ENCODE assay signal across 28 cellular contexts in genomic region chr5:7445066-7445465, GRCh38. TPM values are rescaled to one million over a fixed set of nuclear protein-coding genes. Genes with fewer than 3 reads are reported as not detected.
"Had no signal": no experiment of that assay in that cellular context is flagged by ENCODE, and none has a peak within 500 bp of the region (broad histone marks: within the 10 kb centered on the region; RNA-seq: fewer than 3 reads in every experiment).

No MANE protein-coding gene starts in this region.

- H3K4me3 Mint-ChIP-seq: natural killer cell; nephron; neural crest cell; stimulated activated effector memory CD8-positive, alpha-beta T cell treated with anti-CD3 and anti-CD28 coated beads, Interleukin-12 subunit alpha, Interleukin-12 subunit beta, amount 100 ng/mL, for 72 hours; stimulated activated naive B cell treated with anti-CD40 and anti-IgM and Interleukin-4, amounts not matched to agents 10 μg/mL and 1 μg/mL and 100 μg/mL, for 72 hours; stimulated activated naive CD8-positive, alpha-beta T cell treated with anti-CD3 and anti-CD28 coated beads, Interleukin-15, Interleukin-2, amounts not matched to agents 100 ng/mL and 50 ng/mL, for 24 hours had no signal

- H3K36me3 ChIP-seq: neutrophil, pancreas, prostate gland, right lobe of liver, sigmoid colon, stomach, thoracic aorta, thyroid gland, tibial nerve, upper lobe of left lung, vagina had no signal

- H3K4me3 ChIP-seq: pancreas, prostate gland, right lobe of liver, sigmoid colon, stomach, thoracic aorta, thyroid gland, tibial nerve, upper lobe of left lung, vagina had no signal

- H3K27me3 ChIP-seq: neutrophil, pancreas, right lobe of liver, sigmoid colon, stomach, thyroid gland, tibial nerve, upper lobe of left lung, vagina had no signal

- H3K27me3 Mint-ChIP-seq: stimulated activated naive B cell treated with anti-CD40 and anti-IgM and Interleukin-4, amounts not matched to agents 10 μg/mL and 1 μg/mL and 100 μg/mL, for 72 hours; stimulated activated naive CD8-positive, alpha-beta T cell treated with anti-CD3 and anti-CD28 coated beads, Interleukin-15, Interleukin-2, amounts not matched to agents 100 ng/mL and 50 ng/mL, for 24 hours had no signal

- DNase-seq: natural killer cell; nucleus accumbens; pancreas; right cardiac atrium; right lobe of liver; sigmoid colon; small intestine; stimulated activated CD4-positive, alpha-beta T cell treated with anti-CD3 and anti-CD28 coated beads, Interleukin-15, amount 100 ng/mL, for 24 hours; stimulated activated CD4-positive, alpha-beta T cell treated with anti-CD3 and anti-CD28 coated beads, Interleukin-2, amount 100 ng/mL, for 24 hours; stimulated activated CD4-positive, alpha-beta T cell treated with anti-CD3 and anti-CD28 coated beads, Interleukin-2, amount 100 ng/mL, for 48 hours; stimulated activated CD4-positive, alpha-beta T cell treated with anti-CD3 and anti-CD28 coated beads, Interleukin-4, amount 100 ng/mL, for 24 hours; stimulated activated naive B cell treated with anti-CD40 and anti-IgM and Interleukin-4, amounts not matched to agents 10 μg/mL and 1 μg/mL and 100 μg/mL, for 72 hours; stimulated activated naive CD4-positive, alpha-beta T cell treated with Interleukin-2 at 50 U/mL for 16 hours; stomach; thyroid gland; trophoblast cell; upper lobe of left lung had no signal

- H3K9me3 Mint-ChIP-seq: nephron had no signal

- H3K4me1 ChIP-seq: pancreas, prostate gland, right lobe of liver, sigmoid colon, stomach, thyroid gland, tibial nerve, upper lobe of left lung, vagina had no signal

- ATAC-seq: natural killer cell; pancreas; right cardiac atrium; right lobe of liver; stimulated activated effector memory CD8-positive, alpha-beta T cell treated with anti-CD3 and anti-CD28 coated beads, Interleukin-12 subunit alpha, Interleukin-12 subunit beta, amount 100 ng/mL, for 72 hours; stimulated activated naive B cell treated with anti-CD40 and anti-IgM and Interleukin-4, amounts not matched to agents 10 μg/mL and 1 μg/mL and 100 μg/mL, for 72 hours had no signal

- H3K4me1 Mint-ChIP-seq: natural killer cell; nephron; neural crest cell; stimulated activated effector memory CD8-positive, alpha-beta T cell treated with anti-CD3 and anti-CD28 coated beads, Interleukin-12 subunit alpha, Interleukin-12 subunit beta, amount 100 ng/mL, for 72 hours; stimulated activated naive B cell treated with anti-CD40 and anti-IgM and Interleukin-4, amounts not matched to agents 10 μg/mL and 1 μg/mL and 100 μg/mL, for 72 hours had no signal

- H3K27ac Mint-ChIP-seq: natural killer cell; nephron; stimulated activated effector memory CD8-positive, alpha-beta T cell treated with anti-CD3 and anti-CD28 coated beads, Interleukin-12 subunit alpha, Interleukin-12 subunit beta, amount 100 ng/mL, for 72 hours; stimulated activated naive B cell treated with anti-CD40 and anti-IgM and Interleukin-4, amounts not matched to agents 10 μg/mL and 1 μg/mL and 100 μg/mL, for 72 hours; stimulated activated naive CD8-positive, alpha-beta T cell treated with anti-CD3 and anti-CD28 coated beads, Interleukin-15, Interleukin-2, amounts not matched to agents 100 ng/mL and 50 ng/mL, for 24 hours had no signal

- H3K9me3 ChIP-seq: neutrophil, pancreas, prostate gland, right lobe of liver, sigmoid colon, stomach, thoracic aorta, thyroid gland, tibial nerve, upper lobe of left lung, vagina had no signal

- H3K27ac ChIP-seq: neutrophil, pancreas, prostate gland, right lobe of liver, sigmoid colon, stomach, thoracic aorta, thyroid gland, tibial nerve, upper lobe of left lung, vagina had no signal

- H3K36me3 Mint-ChIP-seq: natural killer cell; stimulated activated effector memory CD8-positive, alpha-beta T cell treated with anti-CD3 and anti-CD28 coated beads, Interleukin-12 subunit alpha, Interleukin-12 subunit beta, amount 100 ng/mL, for 72 hours; stimulated activated naive B cell treated with anti-CD40 and anti-IgM and Interleukin-4, amounts not matched to agents 10 μg/mL and 1 μg/mL and 100 μg/mL, for 72 hours had no signal

RNA-seq across cellular contexts. Expression of gene ADCY2, which starts 49.1 kb away (rescaled TPM):
- total RNA-seq: natural killer cell, osteocyte, renal cortical epithelial cell had no signal
